In the genomic region with DNA sequence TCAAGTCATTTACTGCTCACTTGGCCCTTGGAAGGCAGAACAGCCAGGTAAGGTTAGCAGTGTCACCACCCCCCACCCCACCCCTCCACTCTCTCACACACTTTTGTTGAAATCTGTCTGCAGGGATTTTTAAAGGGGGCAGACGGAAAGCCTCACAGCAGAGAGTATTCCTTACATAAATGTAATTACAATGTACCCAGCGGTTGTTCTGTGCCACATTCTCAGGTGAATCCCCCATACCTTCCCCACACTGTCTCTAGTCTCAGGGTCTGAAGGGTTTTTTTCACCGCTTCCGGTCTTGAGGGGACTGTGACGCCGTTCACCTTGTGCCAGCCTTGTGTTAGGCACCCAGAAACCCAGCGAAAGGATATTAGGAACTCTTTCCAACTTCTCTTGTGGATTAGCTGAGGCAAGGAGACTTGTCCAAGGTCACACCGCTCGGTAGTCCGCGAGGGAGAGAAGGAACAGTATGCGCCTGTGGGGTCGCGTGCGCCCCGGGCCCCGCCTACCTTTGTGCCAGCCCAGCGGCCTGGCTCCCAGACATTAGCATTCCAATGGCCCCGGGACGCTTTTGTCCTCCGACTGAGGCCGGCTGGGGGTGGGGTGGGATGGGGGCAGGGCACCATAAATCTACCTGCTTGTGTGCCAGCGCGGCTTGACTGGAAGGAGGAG, we compare ENCODE assay signal across 20 cellular contexts. TPM values are rescaled to one million over a fixed set of nuclear protein-coding genes. Genes with fewer than 3 reads are reported as not detected.
DNase-seq lines count a peak whose midpoint lies in the region; ATAC-seq and TF ChIP-seq lines count a peak whose summit lies in the region.
"Had no signal": no experiment of that assay in that cellular context is flagged by ENCODE, and none has a peak within 500 bp of the region (broad histone marks: within the 10 kb centered on the region; RNA-seq: fewer than 3 reads in every experiment).

No MANE protein-coding gene starts in this region.

- no peaks in the 10 kb centered on the region for H3K79me2 ChIP-seq in GM23338 (replicated peaks; ENCODE audit: insufficient read depth)

- H3K4me2 ChIP-seq in GM23338, result peak overlapping the region; percentile 94
- H3K4me2 ChIP-seq: BLaER1 treated with 17β-estradiol and CSF1 and Interleukin-3, amounts not matched to agents 10 nM and 100 nM; PC-9 had no signal

- H3K27ac ChIP-seq in GM23338 (ENCODE audit: low read depth) (no peak overlapping the region), WERI-Rb-1 (no peak overlapping the region), iPS DF 6.9 (ENCODE audit: low read length) (no peak overlapping the region), right atrium auricular region (no peak overlapping the region), aorta (ENCODE audit: low read depth in 1 of 2, low read length in 2 of 2) (no peak overlapping the region)
- H3K27ac ChIP-seq: BLaER1 treated with 17β-estradiol and CSF1 and Interleukin-3, amounts not matched to agents 10 nM and 100 nM; GM23248; PC-9 had no signal

- peaks cover 84% of the 10 kb centered on the region for H3K27me3 Mint-ChIP-seq in GM23338 (ENCODE audit: insufficient read depth, low read depth, poor library complexity)
- peaks cover 98% of the 10 kb centered on the region for H3K27me3 Mint-ChIP-seq in neural crest cell (ENCODE audit: low read depth)

- peak overlapping the region; percentile 67 for H3K4me3 ChIP-seq in GM23338
- H3K4me3 ChIP-seq in WERI-Rb-1 (ENCODE audit: low read depth, low read length), result peak overlapping the region; percentile 23
- peak overlapping the region; percentile 12; the same call in 1 of the 2 replicates for H3K4me3 ChIP-seq in iPS DF 6.9 (ENCODE audit: low read length)
- H3K4me3 ChIP-seq in right atrium auricular region, result no peak overlapping the region
- no peak overlapping the region for H3K4me3 ChIP-seq in aorta (ENCODE audit: low read length in 2 of 2)
- H3K4me3 ChIP-seq: BLaER1 treated with 17β-estradiol and CSF1 and Interleukin-3, amounts not matched to agents 10 nM and 100 nM; GM12878; GM23248; PC-9 had no signal

- H3K36me3 Mint-ChIP-seq in GM23338 (ENCODE audit: low read depth) (peaks cover 4% of the 10 kb centered on the region; the same call in 1 of the 3 replicates), neural crest cell (ENCODE audit: low read depth) (no peaks in the 10 kb centered on the region)

- no peak overlapping the region for H3K27ac Mint-ChIP-seq in GM23338
- no peak overlapping the region for H3K27ac Mint-ChIP-seq in neural crest cell (ENCODE audit: unreplicated experiment)
- H3K27ac Mint-ChIP-seq: CD8-positive, alpha-beta memory T cell had no signal

- peaks cover 41% of the 10 kb centered on the region for H3K4me1 Mint-ChIP-seq in GM23338
- H3K4me1 Mint-ChIP-seq in neural crest cell, result peaks cover 27% of the 10 kb centered on the region

- ATAC-seq in GM23338 (peak; percentile 60), aorta (ENCODE audit: low FRiP score) (no peak)
- ATAC-seq: GM12878 had no signal

- WGBS in iPS DF 6.9 (ENCODE audit: insufficient coverage, insufficient read length), result no CpG with 5 or more reads among the region's 24 CpGs
- 2 to 4% methylated on average over 24 of the region's 24 CpGs for WGBS in aorta, 2 donors

- DNase-seq in GM23338 (ENCODE audit: low spot score) (peak; percentile 95), WERI-Rb-1 (no peak), iPS DF 6.9 (ENCODE audit: low read depth, low spot score) (no peak), neural crest cell (ENCODE audit: low read depth, low spot score) (no peak), right atrium auricular region (ENCODE audit: low spot score) (no peak), NCI-H1048 (lab: John Stamatoyannopoulos, UW) (no peak), NCI-H1436 (lab: John Stamatoyannopoulos, UW) (no peak), aorta (no peak)
- DNase-seq: CD8-positive, alpha-beta memory T cell; DMS79 treated with DMSO at 0.1 percent for 48 hours; GDM1; NCI-H1930; NCI-H2171; NCI-H446 treated with DMSO at 0.1 percent for 48 hours; NCI-H774 had no signal

- H3K4me3 Mint-ChIP-seq in GM23338, result peak overlapping the region; percentile 75
- peak overlapping the region; percentile 57 for H3K4me3 Mint-ChIP-seq in neural crest cell
- H3K4me3 Mint-ChIP-seq: CD8-positive, alpha-beta memory T cell had no signal

- peaks cover 18% of the 10 kb centered on the region for H3F3A ChIP-seq in GM23338 (replicated peaks; ENCODE audit: low read depth)

- H3K27me3 ChIP-seq in GM23338 (ENCODE audit: insufficient read depth) (peaks cover 95% of the 10 kb centered on the region), WERI-Rb-1 (ENCODE audit: insufficient read depth, low read depth, severe bottlenecking) (peaks cover 63% of the 10 kb centered on the region), iPS DF 6.9 (ENCODE audit: control insufficient read depth, insufficient read depth, low read length) (peaks cover 59% of the 10 kb centered on the region), right atrium auricular region (peaks cover 12 to 50% of the 10 kb centered on the region in 2 donors), aorta (ENCODE audit: control insufficient read depth in 1 of 2, insufficient read depth in 2 of 2, low read length in 1 of 2) (no peaks in the 10 kb centered on the region)

- no peaks in the 10 kb centered on the region for H3K9me2 ChIP-seq in GM23338 (ENCODE audit: insufficient read depth)

- intact Hi-C loops in aorta (cut with DNase I), result no loop called here

- H2AFZ ChIP-seq in GM23338, result peak overlapping the region; percentile 97
- H2AFZ ChIP-seq: GM23248, PC-9 had no signal

- H3K36me3 ChIP-seq in GM23338 (ENCODE audit: insufficient read depth), result no peaks in the 10 kb centered on the region
- no peaks in the 10 kb centered on the region for H3K36me3 ChIP-seq in WERI-Rb-1
- no peaks in the 10 kb centered on the region for H3K36me3 ChIP-seq in iPS DF 6.9 (ENCODE audit: control insufficient read depth, insufficient read depth, low read length)
- H3K36me3 ChIP-seq in right atrium auricular region, result no peaks in the 10 kb centered on the region
- H3K36me3 ChIP-seq in aorta (ENCODE audit: control insufficient read depth in 1 of 2, insufficient read depth in 2 of 2, low read length in 1 of 2), result no peaks in the 10 kb centered on the region
- H3K36me3 ChIP-seq: BLaER1 treated with 17β-estradiol and CSF1 and Interleukin-3, amounts not matched to agents 10 nM and 100 nM had no signal

- no peaks in the 10 kb centered on the region for H3K9me3 ChIP-seq in WERI-Rb-1 (ENCODE audit: severe bottlenecking)
- no peaks in the 10 kb centered on the region for H3K9me3 ChIP-seq in iPS DF 6.9 (ENCODE audit: control insufficient read depth, insufficient read depth, low read length)
- no peaks in the 10 kb centered on the region for H3K9me3 ChIP-seq in right atrium auricular region
- H3K9me3 ChIP-seq in aorta (ENCODE audit: control insufficient read depth, low read length), result peaks cover under 1% of the 10 kb centered on the region

- H3K4me1 ChIP-seq in GM23338 (ENCODE audit: insufficient read depth) (peaks cover 54% of the 10 kb centered on the region), iPS DF 6.9 (ENCODE audit: control insufficient read depth, insufficient read depth, low read length) (peaks cover 10% of the 10 kb centered on the region), right atrium auricular region (peaks cover 0 to 20% of the 10 kb centered on the region in 2 donors), aorta (ENCODE audit: control insufficient read depth in 1 of 2, insufficient read depth in 2 of 2, low read length in 2 of 2) (no peaks in the 10 kb centered on the region)

- H3K9me3 Mint-ChIP-seq in GM23338 (peaks cover 12% of the 10 kb centered on the region; the same call in 2 of the 3 replicates), neural crest cell (no peaks in the 10 kb centered on the region)

- H4K20me1 ChIP-seq in GM23338 (replicated peaks; ENCODE audit: insufficient read depth), result peaks cover 5% of the 10 kb centered on the region; the same call in 1 of the 2 replicates

- TF ChIP-seq CTCF in GM23338 (conservative IDR thresholded peaks at IDR 0.05; ENCODE audit: low read depth in 2 of 2) (no peak), WERI-Rb-1 (IDR thresholded peaks at IDR 0.05; ENCODE audit: low read depth, low read length) (no peak), neural crest cell (conservative IDR thresholded peaks at IDR 0.05) (no peak), right atrium auricular region (IDR thresholded peaks at IDR 0.05) (no peak)

TF ChIP-seq in GM23338, 12 proteins besides CTCF, POLR2A, EP300 and RAD21 (continues in another document):
- TF ChIP-seq, protein P1, sequence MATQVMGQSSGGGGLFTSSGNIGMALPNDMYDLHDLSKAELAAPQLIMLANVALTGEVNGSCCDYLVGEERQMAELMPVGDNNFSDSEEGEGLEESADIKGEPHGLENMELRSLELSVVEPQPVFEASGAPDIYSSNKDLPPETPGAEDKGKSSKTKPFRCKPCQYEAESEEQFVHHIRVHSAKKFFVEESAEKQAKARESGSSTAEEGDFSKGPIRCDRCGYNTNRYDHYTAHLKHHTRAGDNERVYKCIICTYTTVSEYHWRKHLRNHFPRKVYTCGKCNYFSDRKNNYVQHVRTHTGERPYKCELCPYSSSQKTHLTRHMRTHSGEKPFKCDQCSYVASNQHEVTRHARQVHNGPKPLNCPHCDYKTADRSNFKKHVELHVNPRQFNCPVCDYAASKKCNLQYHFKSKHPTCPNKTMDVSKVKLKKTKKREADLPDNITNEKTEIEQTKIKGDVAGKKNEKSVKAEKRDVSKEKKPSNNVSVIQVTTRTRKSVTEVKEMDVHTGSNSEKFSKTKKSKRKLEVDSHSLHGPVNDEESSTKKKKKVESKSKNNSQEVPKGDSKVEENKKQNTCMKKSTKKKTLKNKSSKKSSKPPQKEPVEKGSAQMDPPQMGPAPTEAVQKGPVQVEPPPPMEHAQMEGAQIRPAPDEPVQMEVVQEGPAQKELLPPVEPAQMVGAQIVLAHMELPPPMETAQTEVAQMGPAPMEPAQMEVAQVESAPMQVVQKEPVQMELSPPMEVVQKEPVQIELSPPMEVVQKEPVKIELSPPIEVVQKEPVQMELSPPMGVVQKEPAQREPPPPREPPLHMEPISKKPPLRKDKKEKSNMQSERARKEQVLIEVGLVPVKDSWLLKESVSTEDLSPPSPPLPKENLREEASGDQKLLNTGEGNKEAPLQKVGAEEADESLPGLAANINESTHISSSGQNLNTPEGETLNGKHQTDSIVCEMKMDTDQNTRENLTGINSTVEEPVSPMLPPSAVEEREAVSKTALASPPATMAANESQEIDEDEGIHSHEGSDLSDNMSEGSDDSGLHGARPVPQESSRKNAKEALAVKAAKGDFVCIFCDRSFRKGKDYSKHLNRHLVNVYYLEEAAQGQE (IDR thresholded peaks at IDR 0.05; ENCODE audit: unreplicated experiment), result peak; percentile 38

RNA-seq across cellular contexts. Expression of gene NEUROG3, which starts 4.6 kb away (rescaled TPM):
- total RNA-seq in GM23338 (2014; rRNA removed; shearing (Covaris generic)), result 0.16 TPM in 1 of 2 replicates, not detected in the other
- polyA plus RNA-seq in GM23338 (2016; fragmentation: Nextera tagmentation; extraction: Ambion mirVana) (0.31 TPM in 1 of 2 replicates, not detected in the other), aorta (1 to 10 TPM in 1 of 2 donors, not detected in 1; 1.1 TPM)
- total RNA-seq in neural crest cell (0.43 and 0.91 TPM in 2 replicates), right atrium auricular region (not detected), aorta (not detected)
- total RNA-seq: CD8-positive, alpha-beta memory T cell; GM12878; GM23248; LHCN-M2; PC-9 had no signal
- polyA plus RNA-seq: GM12878, GM23248 had no signal

Comparison
In these comparisons a context has a peak if more than half of its experiments do, and no peak if none do; other contexts are left out.
1. H3K4me3 ChIP-seq: peak in GM23338 (single experiment), WERI-Rb-1 (single experiment) and iPS DF 6.9 (single experiment); none in right atrium auricular region (0 of 2) and aorta (0 of 2).